In genomic region chr21:42586406-42586805, GRCh38 we compare ENCODE assay signal across 26 cellular contexts.
"Had no signal": no experiment of that assay in that cellular context is flagged by ENCODE, and none has a peak within 500 bp of the region (broad histone marks: within the 10 kb centered on the region; RNA-seq: fewer than 3 reads in every experiment).

No MANE protein-coding gene starts in this region.

- H3K27ac ChIP-seq: KMS-11, SJCRH30, SK-N-MC had no signal

- H3K4me1 ChIP-seq: SJCRH30 had no signal

- H3K9ac ChIP-seq: KMS-11 had no signal

- H3K4me2 ChIP-seq: KMS-11 had no signal

- H3K27me3 ChIP-seq: SJCRH30 had no signal

- H3K4me3 ChIP-seq: SJCRH30, SK-N-MC had no signal

- FAIRE-seq: bronchial epithelial cell, TTC549 had no signal

- H3K36me3 ChIP-seq: SJCRH30 had no signal

- DNase-seq: activated CD4-positive, alpha-beta T cell treated with anti-CD3 and anti-CD28 coated beads, Interleukin-2, amount 10 ng/mL, durations not matched to agents 7 days and 5 days; activated CD4-positive, alpha-beta T cell treated with anti-CD3 and anti-CD28 coated beads, Interleukin-2, amount 50 U/mL, for 48 hours; activated naive CD4-positive, alpha-beta T cell treated with anti-CD3 and anti-CD28 coated beads, Interleukin-2, amount 10 ng/mL, durations not matched to agents 7 days and 5 days; activated naive CD8-positive, alpha-beta T cell treated with anti-CD3 and anti-CD28 coated beads, Interleukin-2, amount 50 U/mL, for 24 hours; activated T-cell treated with anti-CD3 and anti-CD28 coated beads, Interleukin-2, amount 50 U/mL, for 24 hours; anterior cingulate cortex; caudate nucleus; cerebellar nuclear complex; MM.1S; MV-4-11; NCI-H1092; NCI-H146; NCI-H187; NCI-H2029 treated with DMSO at 0.1 percent for 48 hours; NCI-H2107; NCI-H2171; NCI-H510A; NCI-H748 treated with DMSO at 0.1 percent for 48 hours; NK-92 treated with Interleukin-12 subunit alpha and Interleukin-12 subunit beta, amount 100 ng/mL, for 24 hours; OCI-M1; SHP77; SJCRH30 had no signal

- H3K9me3 ChIP-seq: SJCRH30 had no signal

- ATAC-seq: activated naive CD8-positive, alpha-beta T cell treated with anti-CD3 and anti-CD28 coated beads, Interleukin-2, amount 50 U/mL, for 24 hours had no signal
